ENCODE assay signal across 8 cellular contexts in genomic region chr11:65121447-65121864, GRCh38. TPM values are rescaled to one million over a fixed set of nuclear protein-coding genes. Genes with fewer than 3 reads are reported as not detected.
DNase-seq lines count a peak whose midpoint lies in the region; ATAC-seq, FAIRE-seq and TF ChIP-seq lines count a peak whose summit lies in the region.

No MANE protein-coding gene starts in this region.

- H3K4me3 Mint-ChIP-seq in GM23338: peak overlapping the region; percentile 100

- H4K8ac ChIP-seq in neuronal stem cell (ENCODE audit: low read depth, low read length): no peak overlapping the region

- H2AFZ ChIP-seq in GM23338 (no peak overlapping the region), endothelial cell of umbilical vein (ENCODE audit: low read depth, low read length) (no peak overlapping the region), neuronal stem cell (ENCODE audit: low read length) (peak overlapping the region; percentile 80)

- no peak; the same call in 2 of the 3 replicates for ATAC-seq in GM23338
- ATAC-seq in HG02973 (IDR thresholded peaks at IDR 0.05; ENCODE audit: unreplicated experiment): no peak

- no peak overlapping the region for H3K4ac ChIP-seq in neuronal stem cell (ENCODE audit: low read length)

- no peak overlapping the region for H2BK15ac ChIP-seq in neuronal stem cell (ENCODE audit: low read length)

- peak overlapping the region; percentile 99 for H3K27ac Mint-ChIP-seq in GM23338

- POLR2A ChIA-PET in endothelial cell of umbilical vein (lab: Charles Lee): interaction anchor here (0.8 to 1.9 kb wide), 4 partner anchors 14 to 140 kb away, joined by 3 to 7 read pairs (median 6); partner anchors contain the start of gene POLA2

- H3K4me2 ChIP-seq in GM23338 (peak overlapping the region; percentile 96), endothelial cell of umbilical vein (ENCODE audit: insufficient read depth, low read length) (peak overlapping the region; percentile 66), neuronal stem cell (ENCODE audit: insufficient read depth, low read length, poor library complexity, severe bottlenecking) (peak overlapping the region; percentile 70)

- H2BK12ac ChIP-seq in neuronal stem cell (ENCODE audit: low read length): no peak overlapping the region

- H3K9me1 ChIP-seq in endothelial cell of umbilical vein (replicated peaks; ENCODE audit: control insufficient read depth, extremely low read depth, insufficient read depth, low read length): no peaks in the 10 kb centered on the region

- H3K23ac ChIP-seq in neuronal stem cell (ENCODE audit: low read depth, low read length, poor library complexity): no peak overlapping the region

- TSS peak; percentile 63 for BruUV-seq in endothelial cell of umbilical vein (replicated peaks; lab: Mats Ljungman, UMichigan)

- H3K27me3 ChIP-seq in GM23338 (ENCODE audit: insufficient read depth) (no peaks in the 10 kb centered on the region), SJCRH30 (no peaks in the 10 kb centered on the region), endothelial cell of umbilical vein (ENCODE audit: control insufficient read depth in 2 of 2, insufficient read depth in 2 of 2, low read length in 2 of 2) (no peaks in the 10 kb centered on the region), neuronal stem cell (ENCODE audit: control insufficient read depth in 3 of 3, insufficient read depth in 3 of 3, low read depth in 1 of 3, low read length in 3 of 3) (no peaks in the 10 kb centered on the region)

- CTCF ChIA-PET in endothelial cell of umbilical vein (lab: Charles Lee): interaction anchor here (0.9 to 3.4 kb wide), 4 partner anchors 10 to 60 kb away, joined by 3 to 45 read pairs (median 10); partner anchors contain the start of genes CAPN1, SYVN1 and TM7SF2

- H4K20me1 ChIP-seq in GM23338 (replicated peaks; ENCODE audit: insufficient read depth) (peaks cover 10% of the 10 kb centered on the region), endothelial cell of umbilical vein (replicated peaks; ENCODE audit: control insufficient read depth, extremely low read depth, insufficient read depth, low read length) (no peaks in the 10 kb centered on the region)

- FAIRE-seq in endothelial cell of umbilical vein (lab: Jason Lieb, UNC): peak; percentile 56

- no peak for TF ChIP-seq CTCF in GM23338 (conservative IDR thresholded peaks at IDR 0.05; ENCODE audit: low read depth in 2 of 2)
- TF ChIP-seq CTCF in endothelial cell of umbilical vein (IDR thresholded peaks at IDR 0.05; ENCODE audit: extremely low read depth in 1 of 2, insufficient read depth in 1 of 2, low read depth in 1 of 2, low read length in 2 of 2): no peak

- no peak overlapping the region for H2BK5ac ChIP-seq in neuronal stem cell (ENCODE audit: low read length)

- H3K4me1 Mint-ChIP-seq in GM23338: peaks cover 20% of the 10 kb centered on the region

- dilution Hi-C loops in endothelial cell of umbilical vein (cut with MboI; ENCODE audit: extremely low pct_ligation_motif_present, low sequenced_read_pairs): no loop called here

- H3K18ac ChIP-seq in neuronal stem cell (ENCODE audit: low read length): no peak overlapping the region

- H2AK5ac ChIP-seq in neuronal stem cell (ENCODE audit: low read depth, low read length): peak overlapping the region; percentile 13

- peaks cover 27% of the 10 kb centered on the region for H3K27me3 Mint-ChIP-seq in GM23338 (ENCODE audit: insufficient read depth, low read depth, poor library complexity)

- H3K4me3 ChIP-seq in GM23338: peak overlapping the region; percentile 94
- peak overlapping the region; percentile 97 for H3K4me3 ChIP-seq in SJCRH30
- H3K4me3 ChIP-seq in endothelial cell of umbilical vein (replicated peaks in 1 of 3; ENCODE audit: insufficient read depth in 1 of 3, low read depth in 1 of 3, low read length in 3 of 3): peak overlapping the region; percentile 48 to 94 (median 82)
- H3K4me3 ChIP-seq in neuronal stem cell (ENCODE audit: low read length in 2 of 2): peak overlapping the region; percentile 73 to 84

- H3K79me1 ChIP-seq in neuronal stem cell (ENCODE audit: low read depth, low read length): peaks cover 7% of the 10 kb centered on the region

- H4K91ac ChIP-seq in neuronal stem cell (ENCODE audit: low read depth, low read length, poor library complexity): no peak overlapping the region

- H3K27ac ChIP-seq in GM23338 (ENCODE audit: low read depth) (peak overlapping the region; percentile 90), SJCRH30 (peak overlapping the region; percentile 58), endothelial cell of umbilical vein (ENCODE audit: insufficient read depth, low read depth, low read length) (peak overlapping the region; percentile 53), neuronal stem cell (replicated peaks; ENCODE audit: low read length) (no peak overlapping the region)

- H3K9me3 ChIP-seq in SJCRH30 (replicated peaks) (no peaks in the 10 kb centered on the region), endothelial cell of umbilical vein (replicated peaks; ENCODE audit: control insufficient read depth, insufficient read depth, low read length) (no peaks in the 10 kb centered on the region), neuronal stem cell (replicated peaks in 1 of 2; ENCODE audit: control insufficient read depth in 2 of 2, insufficient read depth in 1 of 2, low read depth in 1 of 2, low read length in 2 of 2) (no peaks in the 10 kb centered on the region)

- H3K9me2 ChIP-seq in GM23338 (ENCODE audit: insufficient read depth): no peaks in the 10 kb centered on the region

- H3F3A ChIP-seq in GM23338 (replicated peaks; ENCODE audit: low read depth): peaks cover 34% of the 10 kb centered on the region

- H3K9me3 Mint-ChIP-seq in GM23338: no peaks in the 10 kb centered on the region; the same call in 2 of the 3 replicates

- WGBS in neuronal stem cell (ENCODE audit: extremely low coverage in 2 of 2, insufficient read length in 2 of 2, insufficient replicate concordance in 1 of 2), 2 donors: no CpG with 5 or more reads among the region's 22 CpGs

- no peak overlapping the region for H3K14ac ChIP-seq in neuronal stem cell (ENCODE audit: low read length)

- peaks cover 18% of the 10 kb centered on the region for H3K36me3 ChIP-seq in GM23338 (ENCODE audit: insufficient read depth)
- peaks cover 32% of the 10 kb centered on the region for H3K36me3 ChIP-seq in SJCRH30
- H3K36me3 ChIP-seq in endothelial cell of umbilical vein (ENCODE audit: control insufficient read depth in 2 of 2, extremely low read depth in 1 of 2, insufficient read depth in 2 of 2, low read length in 2 of 2): peaks cover 7 to 24% of the 10 kb centered on the region in 2 experiments
- peaks cover 26 to 64% of the 10 kb centered on the region in 2 donors for H3K36me3 ChIP-seq in neuronal stem cell (replicated peaks in 1 of 2; ENCODE audit: control insufficient read depth in 2 of 2, insufficient read depth in 2 of 2, low read length in 2 of 2)

- intact Hi-C loops in endothelial cell of umbilical vein (cut with micrococcal nuclease): no loop called here

- H3K4me1 ChIP-seq in GM23338 (ENCODE audit: insufficient read depth) (peaks cover 11% of the 10 kb centered on the region), SJCRH30 (peaks cover 7% of the 10 kb centered on the region; the same call in 1 of the 2 replicates), endothelial cell of umbilical vein (ENCODE audit: control insufficient read depth, extremely low read depth, insufficient read depth, low read length) (peaks cover 15% of the 10 kb centered on the region), neuronal stem cell (ENCODE audit: control insufficient read depth in 2 of 2, insufficient read depth in 1 of 2, low read depth in 1 of 2, low read length in 2 of 2) (peaks cover 6 to 13% of the 10 kb centered on the region in 2 donors)

- H3K79me2 ChIP-seq in GM23338 (replicated peaks; ENCODE audit: insufficient read depth) (peaks cover 44% of the 10 kb centered on the region), endothelial cell of umbilical vein (ENCODE audit: control insufficient read depth, insufficient read depth, low read length) (peaks cover 34% of the 10 kb centered on the region)

- peak; percentile 35 for DNase-seq in GM23338 (ENCODE audit: low spot score)
- no peak for DNase-seq in SJCRH30
- no peak for DNase-seq in endothelial cell of umbilical vein (ENCODE audit: low read depth, low spot score)
- DNase-seq in neuronal stem cell (ENCODE audit: low spot score): no peak
- no peak for DNase-seq in medulla oblongata (ENCODE audit: extremely low spot score)
- no peak for DNase-seq in inferior parietal cortex (ENCODE audit: extremely low spot score)
- DNase-seq in EL: no peak

- no peak for TF ChIP-seq POLR2A in endothelial cell of umbilical vein (IDR thresholded peaks at IDR 0.05; ENCODE audit: low read depth, low read length)

- peaks cover 75% of the 10 kb centered on the region for H3K36me3 Mint-ChIP-seq in GM23338 (ENCODE audit: low read depth)

- no peak overlapping the region for H2BK120ac ChIP-seq in neuronal stem cell (ENCODE audit: low read depth, low read length)

- H3K9ac ChIP-seq in endothelial cell of umbilical vein (replicated peaks; ENCODE audit: extremely low read depth, insufficient read depth, low read length) (peak overlapping the region; percentile 90), neuronal stem cell (ENCODE audit: low read depth, low read length, poor library complexity) (peak overlapping the region; percentile 96)

RNA-seq across cellular contexts. Expression of gene FAU, which starts 0.5 kb away (rescaled TPM):
- 262 and 329 TPM in 2 replicates for total RNA-seq in GM23338 (2014; rRNA removed; shearing (Covaris generic))
- polyA plus RNA-seq in GM23338 (2016; fragmentation: Nextera tagmentation; extraction: Ambion mirVana) (1,177 and 1,316 TPM in 2 replicates), endothelial cell of umbilical vein (741 and 809 TPM in 2 replicates)
- total RNA-seq in SJCRH30 (2014; rRNA removed; shearing (Covaris generic)): 281 and 356 TPM in 2 replicates
- total RNA-seq in endothelial cell of umbilical vein: 746 and 784 TPM in 2 replicates
- 617 and 778 TPM in 2 replicates for polyA plus RNA-seq in endothelial cell of umbilical vein (2011; cell fraction: cytosol; rRNA removed)
- 248 and 301 TPM in 2 replicates for polyA plus RNA-seq in endothelial cell of umbilical vein (2011; cell fraction: nucleus; rRNA removed)
- 942 and 1,263 TPM in 2 replicates for polyA plus RNA-seq in endothelial cell of umbilical vein (2012)
- 207 and 228 TPM in 2 replicates for polyA minus RNA-seq in endothelial cell of umbilical vein
- polyA minus RNA-seq in endothelial cell of umbilical vein (2011; cell fraction: cytosol; rRNA and poly(A)+ RNA removed): 448 TPM
- 47.7 and 69.2 TPM in 2 replicates for polyA minus RNA-seq in endothelial cell of umbilical vein (2011; cell fraction: nucleus; rRNA and poly(A)+ RNA removed)
- 1,200 TPM for polyA plus RNA-seq in neuronal stem cell (2013, experiment 1 of 2)
- polyA plus RNA-seq in neuronal stem cell (2013, experiment 2 of 2): 1,182 TPM

RNA-seq across cellular contexts. Expression of gene MRPL49, which starts 0.7 kb away (rescaled TPM):
- 61.9 and 64.9 TPM in 2 replicates for total RNA-seq in GM23338 (2014; rRNA removed; shearing (Covaris generic))
- polyA plus RNA-seq in GM23338 (2016; fragmentation: Nextera tagmentation; extraction: Ambion mirVana) (27.7 and 28.4 TPM in 2 replicates), endothelial cell of umbilical vein (76.8 and 90.4 TPM in 2 replicates)
- total RNA-seq in SJCRH30 (2014; rRNA removed; shearing (Covaris generic)): 51.5 and 58.9 TPM in 2 replicates
- total RNA-seq in endothelial cell of umbilical vein: 49.7 and 51.6 TPM in 2 replicates
- polyA plus RNA-seq in endothelial cell of umbilical vein (2011; cell fraction: cytosol; rRNA removed): 60.2 and 65.0 TPM in 2 replicates
- polyA plus RNA-seq in endothelial cell of umbilical vein (2011; cell fraction: nucleus; rRNA removed): 26.6 and 29.5 TPM in 2 replicates
- 36.1 and 37.6 TPM in 2 replicates for polyA plus RNA-seq in endothelial cell of umbilical vein (2012)
- 36.1 and 40.1 TPM in 2 replicates for polyA minus RNA-seq in endothelial cell of umbilical vein
- 43.0 TPM for polyA minus RNA-seq in endothelial cell of umbilical vein (2011; cell fraction: cytosol; rRNA and poly(A)+ RNA removed)
- 8.4 and 11.4 TPM in 2 replicates for polyA minus RNA-seq in endothelial cell of umbilical vein (2011; cell fraction: nucleus; rRNA and poly(A)+ RNA removed)
- 26.4 TPM for polyA plus RNA-seq in neuronal stem cell (2013, experiment 1 of 2)
- 23.8 TPM for polyA plus RNA-seq in neuronal stem cell (2013, experiment 2 of 2)

RNA-seq across cellular contexts. Expression of gene ZNHIT2, which starts 4.0 kb away (rescaled TPM):
- 17.4 and 18.1 TPM in 2 replicates for total RNA-seq in GM23338 (2014; rRNA removed; shearing (Covaris generic))
- polyA plus RNA-seq in GM23338 (2016; fragmentation: Nextera tagmentation; extraction: Ambion mirVana): 17.7 and 18.3 TPM in 2 replicates
- 8.3 and 9.4 TPM in 2 replicates for total RNA-seq in SJCRH30 (2014; rRNA removed; shearing (Covaris generic))
- 9.0 and 9.2 TPM in 2 replicates for total RNA-seq in endothelial cell of umbilical vein
- 7.1 and 12.8 TPM in 2 replicates for polyA plus RNA-seq in endothelial cell of umbilical vein
- polyA plus RNA-seq in endothelial cell of umbilical vein (2011; cell fraction: cytosol; rRNA removed): 2.2 and 4.9 TPM in 2 replicates
- 1.7 and 2.1 TPM in 2 replicates for polyA plus RNA-seq in endothelial cell of umbilical vein (2011; cell fraction: nucleus; rRNA removed)
- polyA plus RNA-seq in endothelial cell of umbilical vein (2012): 4.2 and 6.0 TPM in 2 replicates
- polyA minus RNA-seq in endothelial cell of umbilical vein: 1.7 and 3.5 TPM in 2 replicates
- 22.9 TPM for polyA minus RNA-seq in endothelial cell of umbilical vein (2011; cell fraction: cytosol; rRNA and poly(A)+ RNA removed)
- 3.8 and 5.3 TPM in 2 replicates for polyA minus RNA-seq in endothelial cell of umbilical vein (2011; cell fraction: nucleus; rRNA and poly(A)+ RNA removed)
- polyA plus RNA-seq in neuronal stem cell (2013, experiment 1 of 2): 3.3 TPM
- polyA plus RNA-seq in neuronal stem cell (2013, experiment 2 of 2): 3.4 TPM

RNA-seq across cellular contexts. Expression of gene TM7SF2, which starts 9.8 kb away (rescaled TPM):
- 70.2 and 82.3 TPM in 2 replicates for total RNA-seq in GM23338 (2014; rRNA removed; shearing (Covaris generic))
- polyA plus RNA-seq in GM23338 (2016; fragmentation: Nextera tagmentation; extraction: Ambion mirVana): 43.5 and 48.7 TPM in 2 replicates
- total RNA-seq in SJCRH30 (2014; rRNA removed; shearing (Covaris generic)): 2.9 and 3.7 TPM in 2 replicates
- 11.6 and 16.2 TPM in 2 replicates for total RNA-seq in endothelial cell of umbilical vein
- 39.5 and 47.1 TPM in 2 replicates for polyA plus RNA-seq in endothelial cell of umbilical vein
- polyA plus RNA-seq in endothelial cell of umbilical vein (2011; cell fraction: cytosol; rRNA removed): 15.4 and 20.4 TPM in 2 replicates
- polyA plus RNA-seq in endothelial cell of umbilical vein (2011; cell fraction: nucleus; rRNA removed): 32.1 and 45.2 TPM in 2 replicates
- polyA plus RNA-seq in endothelial cell of umbilical vein (2012): 7.0 and 7.9 TPM in 2 replicates
- polyA minus RNA-seq in endothelial cell of umbilical vein: 24.1 and 26.5 TPM in 2 replicates
- 4.5 TPM for polyA minus RNA-seq in endothelial cell of umbilical vein (2011; cell fraction: cytosol; rRNA and poly(A)+ RNA removed)
- 13.4 and 13.8 TPM in 2 replicates for polyA minus RNA-seq in endothelial cell of umbilical vein (2011; cell fraction: nucleus; rRNA and poly(A)+ RNA removed)
- 50.3 TPM for polyA plus RNA-seq in neuronal stem cell (2013, experiment 1 of 2)
- polyA plus RNA-seq in neuronal stem cell (2013, experiment 2 of 2): 46.9 TPM

RNA-seq across cellular contexts. Expression of gene SYVN1, which starts 12.9 kb away (rescaled TPM):
- total RNA-seq in GM23338 (2014; rRNA removed; shearing (Covaris generic)): 28.3 and 28.7 TPM in 2 replicates
- polyA plus RNA-seq in GM23338 (2016; fragmentation: Nextera tagmentation; extraction: Ambion mirVana): 13.8 and 14.0 TPM in 2 replicates
- 7.8 and 8.4 TPM in 2 replicates for total RNA-seq in SJCRH30 (2014; rRNA removed; shearing (Covaris generic))
- 34.5 and 36.0 TPM in 2 replicates for total RNA-seq in endothelial cell of umbilical vein
- polyA plus RNA-seq in endothelial cell of umbilical vein: 39.1 and 45.1 TPM in 2 replicates
- 21.1 and 23.8 TPM in 2 replicates for polyA plus RNA-seq in endothelial cell of umbilical vein (2011; cell fraction: cytosol; rRNA removed)
- polyA plus RNA-seq in endothelial cell of umbilical vein (2011; cell fraction: nucleus; rRNA removed): 66.5 and 85.9 TPM in 2 replicates
- 23.8 and 26.9 TPM in 2 replicates for polyA plus RNA-seq in endothelial cell of umbilical vein (2012)
- 119 and 128 TPM in 2 replicates for polyA minus RNA-seq in endothelial cell of umbilical vein
- 19.5 TPM for polyA minus RNA-seq in endothelial cell of umbilical vein (2011; cell fraction: cytosol; rRNA and poly(A)+ RNA removed)
- 29.6 and 50.5 TPM in 2 replicates for polyA minus RNA-seq in endothelial cell of umbilical vein (2011; cell fraction: nucleus; rRNA and poly(A)+ RNA removed)
- 16.9 TPM for polyA plus RNA-seq in neuronal stem cell (2013, experiment 1 of 2)
- polyA plus RNA-seq in neuronal stem cell (2013, experiment 2 of 2): 16.0 TPM
